1 cellular context compared by ENCODE assay signal in genomic region chr1:36464605-36465393, GRCh38.
TF ChIP-seq lines count a peak whose summit lies in the region.

No MANE protein-coding gene starts in this region.

TF ChIP-seq in HepG2, 621 proteins besides CTCF, POLR2A, EP300 and RAD21:
- TF ChIP-seq IRF1 (CRISPR knock-in tag; IDR thresholded peaks at IDR 0.05; ENCODE audit: low read depth) (no peak), KAT7 (CRISPR knock-in tag; IDR thresholded peaks at IDR 0.05; ENCODE audit: borderline replicate concordance) (0 out of 2 replicates have a peak, but pooled peaks have one; percentile 3), ZKSCAN8 (CRISPR knock-in tag; IDR thresholded peaks at IDR 0.05; ENCODE audit: borderline replicate concordance) (no peak), SNAPC4 (CRISPR knock-in tag; IDR thresholded peaks at IDR 0.05) (peak; percentile 42; the same call in 1 of the 2 replicates), IRF9 (CRISPR knock-in tag; IDR thresholded peaks at IDR 0.05; ENCODE audit: borderline replicate concordance) (peak; percentile 17; the same call in 1 of the 2 replicates), ZNF598 (CRISPR knock-in tag; IDR thresholded peaks at IDR 0.05; ENCODE audit: borderline replicate concordance) (0 out of 2 replicates have a peak, but pooled peaks have one; percentile 15), ZNF224 (CRISPR knock-in tag; IDR thresholded peaks at IDR 0.05) (no peak), ZC3H4 (CRISPR knock-in tag; IDR thresholded peaks at IDR 0.05; ENCODE audit: borderline replicate concordance) (0 out of 2 replicates have a peak, but pooled peaks have one; percentile 69), DMAP1 (CRISPR knock-in tag; IDR thresholded peaks at IDR 0.05) (no peak), DDIT3 (CRISPR knock-in tag; IDR thresholded peaks at IDR 0.05) (no peak), MAZ (IDR thresholded peaks at IDR 0.05; ENCODE audit: borderline replicate concordance, low read depth, low read length) (peak; percentile 11; the same call in 1 of the 2 replicates), MAZ (CRISPR knock-in tag; IDR thresholded peaks at IDR 0.05; ENCODE audit: low read depth) (no peak), SAFB2 (CRISPR knock-in tag; IDR thresholded peaks at IDR 0.05; ENCODE audit: borderline replicate concordance, low read depth) (peak; percentile 45; the same call in 1 of the 2 replicates), CBFB (CRISPR knock-in tag; IDR thresholded peaks at IDR 0.05) (no peak), ZNF670 (CRISPR knock-in tag; IDR thresholded peaks at IDR 0.05; ENCODE audit: borderline replicate concordance) (0 out of 2 replicates have a peak, but pooled peaks have one; percentile 13), CREB1 (IDR thresholded peaks at IDR 0.05) (no peak), CREB1 (CRISPR knock-in tag; IDR thresholded peaks at IDR 0.05) (peak; percentile 38; the same call in 1 of the 2 replicates), ZSCAN25 (CRISPR knock-in tag; IDR thresholded peaks at IDR 0.05) (0 out of 2 replicates have a peak, but pooled peaks have one; percentile 10)
